ENCODE assay signal across 1 cellular context in genomic region chr2:172109670-172110421, GRCh38.
TF ChIP-seq lines count a peak whose summit lies in the region.

No MANE protein-coding gene starts in this region.

TF ChIP-seq in HepG2, 621 proteins besides CTCF, POLR2A, EP300 and RAD21 (continued from another document and continues in another):
- no peak for TF ChIP-seq ZNF710 (CRISPR knock-in tag; IDR thresholded peaks at IDR 0.05; ENCODE audit: borderline replicate concordance)
- TF ChIP-seq ZNF280B (CRISPR knock-in tag; IDR thresholded peaks at IDR 0.05; ENCODE audit: borderline replicate concordance), result 0 out of 2 replicates have a peak, but pooled peaks have one; percentile 43
- no peak for TF ChIP-seq CREBL2 (CRISPR knock-in tag; IDR thresholded peaks at IDR 0.05; ENCODE audit: borderline replicate concordance)
- TF ChIP-seq ZMYM2 (CRISPR knock-in tag; IDR thresholded peaks at IDR 0.05), result 0 out of 2 replicates have a peak, but pooled peaks have one; percentile 48
- no peak for TF ChIP-seq HOMEZ (CRISPR knock-in tag; IDR thresholded peaks at IDR 0.05; ENCODE audit: low read depth)
- TF ChIP-seq AHR (CRISPR knock-in tag; IDR thresholded peaks at IDR 0.05), result no peak
- TF ChIP-seq ZNF451 (CRISPR knock-in tag; IDR thresholded peaks at IDR 0.05), result 0 out of 2 replicates have a peak, but pooled peaks have one; percentile 41
- no peak for TF ChIP-seq ZNF552 (CRISPR knock-in tag; IDR thresholded peaks at IDR 0.05; ENCODE audit: borderline replicate concordance)
- TF ChIP-seq ZNF275 (CRISPR knock-in tag; IDR thresholded peaks at IDR 0.05; ENCODE audit: borderline replicate concordance), result 0 out of 2 replicates have a peak, but pooled peaks have one; percentile 47
- TF ChIP-seq E2F5 (CRISPR knock-in tag; conservative IDR thresholded peaks at IDR 0.05), result no peak
- no peak for TF ChIP-seq ZNF468 (CRISPR knock-in tag; IDR thresholded peaks at IDR 0.05)
- no peak for TF ChIP-seq TEAD2 (CRISPR knock-in tag; IDR thresholded peaks at IDR 0.05)
- TF ChIP-seq HNF1B (CRISPR knock-in tag; IDR thresholded peaks at IDR 0.05), result no peak
- no peak for TF ChIP-seq HMGA1 (CRISPR knock-in tag; conservative IDR thresholded peaks at IDR 0.05)
- no peak for TF ChIP-seq ZFP82 (CRISPR knock-in tag; IDR thresholded peaks at IDR 0.05; ENCODE audit: borderline replicate concordance)
- TF ChIP-seq BRCA1 (CRISPR knock-in tag; IDR thresholded peaks at IDR 0.05), result no peak
- TF ChIP-seq ZSCAN25 (CRISPR knock-in tag; IDR thresholded peaks at IDR 0.05), result no peak
- no peak for TF ChIP-seq SAP130 (CRISPR knock-in tag; IDR thresholded peaks at IDR 0.05; ENCODE audit: low read depth)
- TF ChIP-seq ZNF382 (CRISPR knock-in tag; IDR thresholded peaks at IDR 0.05; ENCODE audit: borderline replicate concordance), result no peak
- no peak for TF ChIP-seq RFX1 (IDR thresholded peaks at IDR 0.05)
- no peak for TF ChIP-seq THAP9 (CRISPR knock-in tag; IDR thresholded peaks at IDR 0.05; ENCODE audit: borderline replicate concordance)
- TF ChIP-seq ZNF350 (CRISPR knock-in tag; IDR thresholded peaks at IDR 0.05; ENCODE audit: borderline replicate concordance, low read depth), result no peak
- no peak for TF ChIP-seq ZNF816 (CRISPR knock-in tag; IDR thresholded peaks at IDR 0.05; ENCODE audit: borderline replicate concordance)
- no peak for TF ChIP-seq ZNF576 (CRISPR knock-in tag; IDR thresholded peaks at IDR 0.05)
- no peak for TF ChIP-seq MAFF (IDR thresholded peaks at IDR 0.05; ENCODE audit: low read depth, low read length)
- no peak for TF ChIP-seq ZNF234 (CRISPR knock-in tag; conservative IDR thresholded peaks at IDR 0.05)
- no peak for TF ChIP-seq ZEB1 (IDR thresholded peaks at IDR 0.05; ENCODE audit: insufficient replicate concordance, low read depth)
- no peak for TF ChIP-seq ZNF7 (CRISPR knock-in tag; IDR thresholded peaks at IDR 0.05)
- peak; percentile 46; the same call in 1 of the 2 replicates for TF ChIP-seq IRF9 (CRISPR knock-in tag; IDR thresholded peaks at IDR 0.05; ENCODE audit: borderline replicate concordance)
- no peak for TF ChIP-seq PAF1 (CRISPR knock-in tag; IDR thresholded peaks at IDR 0.05)
- TF ChIP-seq HINFP (CRISPR knock-in tag; IDR thresholded peaks at IDR 0.05; ENCODE audit: low read depth), result no peak
- TF ChIP-seq SP2 (CRISPR knock-in tag; IDR thresholded peaks at IDR 0.05), result no peak
- no peak for TF ChIP-seq TMF1 (CRISPR knock-in tag; IDR thresholded peaks at IDR 0.05; ENCODE audit: low read depth)
- no peak for TF ChIP-seq TP53 (CRISPR knock-in tag; conservative IDR thresholded peaks at IDR 0.05)
- no peak for TF ChIP-seq NKX3-1 (CRISPR knock-in tag; IDR thresholded peaks at IDR 0.05)
- TF ChIP-seq NPAS2 (CRISPR knock-in tag; IDR thresholded peaks at IDR 0.05; ENCODE audit: borderline replicate concordance), result no peak
- TF ChIP-seq FOXO1 (CRISPR knock-in tag; IDR thresholded peaks at IDR 0.05), result 0 out of 2 replicates have a peak, but pooled peaks have one; percentile 28
- no peak for TF ChIP-seq FOXM1 (CRISPR knock-in tag; IDR thresholded peaks at IDR 0.05)
- TF ChIP-seq ZFP41 (CRISPR knock-in tag; IDR thresholded peaks at IDR 0.05; ENCODE audit: borderline replicate concordance), result no peak
- TF ChIP-seq FOXP1 (IDR thresholded peaks at IDR 0.05), result no peak
- no peak for TF ChIP-seq FOXP1 (CRISPR knock-in tag; IDR thresholded peaks at IDR 0.05)
- TF ChIP-seq ZNF143 (CRISPR knock-in tag; IDR thresholded peaks at IDR 0.05), result no peak
- TF ChIP-seq ZNF205 (CRISPR knock-in tag; IDR thresholded peaks at IDR 0.05), result no peak
- no peak for TF ChIP-seq PBX3 (CRISPR knock-in tag; IDR thresholded peaks at IDR 0.05; ENCODE audit: borderline replicate concordance)
- no peak for TF ChIP-seq ZNF678 (CRISPR knock-in tag; IDR thresholded peaks at IDR 0.05)
- no peak for TF ChIP-seq RELA (CRISPR knock-in tag; IDR thresholded peaks at IDR 0.05)
- TF ChIP-seq TRIM22 (IDR thresholded peaks at IDR 0.05), result no peak
- TF ChIP-seq FOSL2 (CRISPR knock-in tag; IDR thresholded peaks at IDR 0.05), result 0 out of 2 replicates have a peak, but pooled peaks have one; percentile 3
- no peak for TF ChIP-seq TCF7L2 (IDR thresholded peaks at IDR 0.05; ENCODE audit: low read depth, low read length)
- no peak for TF ChIP-seq TAF15 (IDR thresholded peaks at IDR 0.05; ENCODE audit: low read depth, low read length, poor library complexity, severe bottlenecking)
- no peak for TF ChIP-seq ZNF253 (CRISPR knock-in tag; IDR thresholded peaks at IDR 0.05; ENCODE audit: borderline replicate concordance)
- TF ChIP-seq DR1 (CRISPR knock-in tag; IDR thresholded peaks at IDR 0.05), result no peak
